15 cellular contexts compared by ENCODE assay signal in the genomic region with DNA sequence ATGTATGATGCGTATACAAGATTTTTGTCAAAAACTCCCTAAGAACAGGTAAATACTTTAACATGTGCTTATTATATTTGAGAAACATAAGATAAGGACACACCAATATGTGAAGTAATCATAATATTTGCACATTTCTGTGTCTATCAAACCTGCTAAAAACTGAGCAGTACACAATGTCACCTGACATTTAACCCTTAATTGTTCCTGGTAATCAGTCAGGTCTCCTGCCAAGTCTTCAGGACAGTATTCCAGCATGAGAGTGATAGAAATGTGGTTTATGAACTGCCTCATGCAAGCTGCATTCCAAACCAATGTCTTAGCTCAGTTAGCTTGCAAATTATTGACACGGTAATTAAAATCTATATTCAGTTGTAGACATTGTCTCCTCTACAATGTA. TPM values are rescaled to one million over a fixed set of nuclear protein-coding genes. Genes with fewer than 3 reads are reported as not detected.
DNase-seq lines count a peak whose midpoint lies in the region; ATAC-seq and TF ChIP-seq lines count a peak whose summit lies in the region.
"Had no signal": no experiment of that assay in that cellular context is flagged by ENCODE, and none has a peak within 500 bp of the region (broad histone marks: within the 10 kb centered on the region; RNA-seq: fewer than 3 reads in every experiment).

No MANE protein-coding gene starts in this region.

- peaks cover 27% of the 10 kb centered on the region for H3K4me1 Mint-ChIP-seq in glutamatergic neuron (ENCODE audit: low read depth, unreplicated experiment)
- H3K4me1 Mint-ChIP-seq: CD4-positive, CD25-positive, alpha-beta regulatory T cell had no signal

- H3K27me3 Mint-ChIP-seq in glutamatergic neuron (ENCODE audit: unreplicated experiment), result no peaks in the 10 kb centered on the region
- H3K27me3 Mint-ChIP-seq: CD4-positive, CD25-positive, alpha-beta regulatory T cell had no signal

- TF ChIP-seq CTCF in glutamatergic neuron (IDR thresholded peaks at IDR 0.05; ENCODE audit: partially characterized antibody, unreplicated experiment), result no peak

- H3K4me3 Mint-ChIP-seq in glutamatergic neuron (ENCODE audit: unreplicated experiment), result peak overlapping the region; percentile 51
- H3K4me3 Mint-ChIP-seq: CD4-positive, CD25-positive, alpha-beta regulatory T cell; HFFc6 had no signal

- H3K27ac Mint-ChIP-seq in glutamatergic neuron (ENCODE audit: unreplicated experiment), result no peak overlapping the region
- H3K27ac Mint-ChIP-seq: CD4-positive, CD25-positive, alpha-beta regulatory T cell; HFFc6 had no signal

- H3K36me3 Mint-ChIP-seq in glutamatergic neuron (ENCODE audit: unreplicated experiment), result no peaks in the 10 kb centered on the region
- H3K36me3 Mint-ChIP-seq: CD4-positive, CD25-positive, alpha-beta regulatory T cell had no signal

- no peak for ATAC-seq in HG03196 (IDR thresholded peaks at IDR 0.05; ENCODE audit: unreplicated experiment)
- ATAC-seq: GM12878 had no signal

- no peaks in the 10 kb centered on the region for H3K9me3 Mint-ChIP-seq in glutamatergic neuron (ENCODE audit: unreplicated experiment)

- DNase-seq in NCI-H2029 (lab: John Stamatoyannopoulos, UW) (peak; percentile 9), NCI-H2029 treated with DMSO at 0.1 percent for 48 hours (lab: John Stamatoyannopoulos, UW) (no peak), NCI-H69 (lab: John Stamatoyannopoulos, UW) (peak; percentile 37), glutamatergic neuron (no peak), renal cortical epithelial cell (ENCODE audit: low read depth) (peak; percentile 14)
- no peak for DNase-seq in stimulated activated naive CD4-positive, alpha-beta T cell (lab: John Stamatoyannopoulos, UW)
- DNase-seq: ACHN; CD4-positive, CD25-positive, alpha-beta regulatory T cell; DMS79; HCEC 1CT; HFFc6 had no signal

RNA-seq across cellular contexts. Expression of gene SOX5, which starts 4.2 kb away (rescaled TPM):
- total RNA-seq in glutamatergic neuron (ENCODE audit: unreplicated experiment) (118 TPM), renal cortical epithelial cell (1.0 TPM in 1 of 2 replicates, not detected in the other)
- total RNA-seq: A172; CD4-positive, CD25-positive, alpha-beta regulatory T cell; G401; HFFc6 had no signal

Comparison
In these comparisons a context has a peak if more than half of its experiments do, and no peak if none do; other contexts are left out.
1. DNase-seq: peak in NCI-H2029 (single experiment), NCI-H69 (single experiment) and renal cortical epithelial cell (single experiment); none in NCI-H2029 treated with DMSO at 0.1 percent for 48 hours (single experiment), glutamatergic neuron (single experiment) and stimulated activated naive CD4-positive, alpha-beta T cell (0 of 6).
2. RNA of gene SOX5, which starts 4.2 kb away (total RNA-seq): 118 TPM in glutamatergic neuron (single experiment); 1.0 TPM in renal cortical epithelial cell; every median in the first group is over 10 times any median in the second.